ENCODE assay signal across 1 cellular context in genomic region chr3:71194785-71195184, GRCh38.
TF ChIP-seq lines count a peak whose summit lies in the region.

No MANE protein-coding gene starts in this region.

TF ChIP-seq in WTC11, 78 proteins besides CTCF, POLR2A, EP300 and RAD21 (continued from another document):
- no peak for TF ChIP-seq ATF2 (CRISPR knock-in tag; IDR thresholded peaks at IDR 0.05; ENCODE audit: borderline replicate concordance, low read depth)
- TF ChIP-seq ZMAT4 (CRISPR knock-in tag; IDR thresholded peaks at IDR 0.05): no peak
